29 cellular contexts compared by ENCODE assay signal in genomic region chr15:39110746-39111145, GRCh38.
"Had no signal": no experiment of that assay in that cellular context is flagged by ENCODE, and none has a peak within 500 bp of the region (broad histone marks: within the 10 kb centered on the region; RNA-seq: fewer than 3 reads in every experiment).

No MANE protein-coding gene starts in this region.

- H3K4me3 ChIP-seq: breast epithelium, SJCRH30 had no signal

- H3K4me1 ChIP-seq: breast epithelium, SJCRH30 had no signal

- H3K27ac ChIP-seq: breast epithelium, RWPE1, SJCRH30 had no signal

- DNase-seq: activated B cell treated with CpG ODN at 0.5 μM for 24 hours; activated CD4-positive, alpha-beta memory T cell treated with anti-CD3 and anti-CD28 coated beads, Interleukin-2, amount 10 ng/mL, durations not matched to agents 7 days and 5 days; activated CD4-positive, alpha-beta T cell treated with anti-CD3 and anti-CD28 coated beads for 1 hour; activated CD4-positive, alpha-beta T cell treated with anti-CD3 and anti-CD28 coated beads, Interleukin-2, amount 10 ng/mL, durations not matched to agents 7 days and 5 days; activated gamma-delta T cell; activated naive CD4-positive, alpha-beta T cell treated with anti-CD3 and anti-CD28 coated beads for 36 hours; activated naive CD8-positive, alpha-beta T cell treated with anti-CD3 and anti-CD28 coated beads for 36 hours; activated T-cell treated with anti-CD3 and anti-CD28 coated beads for 4 hours; activated T-cell treated with anti-CD3 and anti-CD28 coated beads, Interleukin-2, amount 50 U/mL, for 48 hours; caudate nucleus; KG1; NCI-H1092 treated with DMSO at 0.1 percent for 48 hours; NCI-H1417 treated with DMSO at 0.1 percent for 48 hours; NCI-H1694; NCI-H2029; NCI-H2107; NCI-H345; NCI-H510A treated with DMSO at 0.1 percent for 48 hours; NCI-H69; NK-92 treated with Interleukin-12 subunit alpha and Interleukin-12 subunit beta, amount 100 ng/mL, for 24 hours; OCI-M1; Right ventricle myocardium superior; SJCRH30; T-helper 17 cell; T-helper 9 cell had no signal

- H3K36me3 ChIP-seq: breast epithelium, SJCRH30 had no signal

- ATAC-seq: activated T-helper 17 cell treated with anti-CD3 and anti-CD28 coated beads, Interleukin-2, amount 50 U/mL, for 72 hours; Panc1; T-helper 17 cell had no signal

- H3K27me3 ChIP-seq: breast epithelium, SJCRH30 had no signal
